Comparison of ENCODE assay signal across 1 cellular context in the genomic region with DNA sequence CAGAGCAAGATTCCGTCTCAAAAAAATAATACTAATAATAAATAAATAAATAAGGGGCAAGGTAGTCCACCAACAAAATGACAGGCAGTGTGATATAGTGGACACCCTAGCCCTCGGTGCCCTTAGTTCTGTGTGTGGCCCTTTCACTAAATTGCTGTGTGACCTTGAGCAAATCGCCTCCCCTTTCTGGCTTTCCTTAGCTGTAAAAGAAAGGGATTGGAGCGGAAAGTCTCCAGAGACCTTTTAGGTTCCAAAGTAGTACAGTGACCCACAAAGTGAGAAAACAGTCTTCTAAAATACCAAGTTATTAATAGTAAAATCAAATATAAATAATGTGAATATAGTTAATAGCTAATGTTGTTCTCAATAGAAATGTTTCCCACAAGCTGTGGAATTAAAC.
TF ChIP-seq lines count a peak whose summit lies in the region.

No MANE protein-coding gene starts in this region.

TF ChIP-seq in GM12878, 131 proteins besides CTCF, POLR2A, EP300 and RAD21:
- TF ChIP-seq, protein P1, sequence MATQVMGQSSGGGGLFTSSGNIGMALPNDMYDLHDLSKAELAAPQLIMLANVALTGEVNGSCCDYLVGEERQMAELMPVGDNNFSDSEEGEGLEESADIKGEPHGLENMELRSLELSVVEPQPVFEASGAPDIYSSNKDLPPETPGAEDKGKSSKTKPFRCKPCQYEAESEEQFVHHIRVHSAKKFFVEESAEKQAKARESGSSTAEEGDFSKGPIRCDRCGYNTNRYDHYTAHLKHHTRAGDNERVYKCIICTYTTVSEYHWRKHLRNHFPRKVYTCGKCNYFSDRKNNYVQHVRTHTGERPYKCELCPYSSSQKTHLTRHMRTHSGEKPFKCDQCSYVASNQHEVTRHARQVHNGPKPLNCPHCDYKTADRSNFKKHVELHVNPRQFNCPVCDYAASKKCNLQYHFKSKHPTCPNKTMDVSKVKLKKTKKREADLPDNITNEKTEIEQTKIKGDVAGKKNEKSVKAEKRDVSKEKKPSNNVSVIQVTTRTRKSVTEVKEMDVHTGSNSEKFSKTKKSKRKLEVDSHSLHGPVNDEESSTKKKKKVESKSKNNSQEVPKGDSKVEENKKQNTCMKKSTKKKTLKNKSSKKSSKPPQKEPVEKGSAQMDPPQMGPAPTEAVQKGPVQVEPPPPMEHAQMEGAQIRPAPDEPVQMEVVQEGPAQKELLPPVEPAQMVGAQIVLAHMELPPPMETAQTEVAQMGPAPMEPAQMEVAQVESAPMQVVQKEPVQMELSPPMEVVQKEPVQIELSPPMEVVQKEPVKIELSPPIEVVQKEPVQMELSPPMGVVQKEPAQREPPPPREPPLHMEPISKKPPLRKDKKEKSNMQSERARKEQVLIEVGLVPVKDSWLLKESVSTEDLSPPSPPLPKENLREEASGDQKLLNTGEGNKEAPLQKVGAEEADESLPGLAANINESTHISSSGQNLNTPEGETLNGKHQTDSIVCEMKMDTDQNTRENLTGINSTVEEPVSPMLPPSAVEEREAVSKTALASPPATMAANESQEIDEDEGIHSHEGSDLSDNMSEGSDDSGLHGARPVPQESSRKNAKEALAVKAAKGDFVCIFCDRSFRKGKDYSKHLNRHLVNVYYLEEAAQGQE (IDR thresholded peaks at IDR 0.05; ENCODE audit: low read depth, low read length) = no peak
- TF ChIP-seq, protein P2, sequence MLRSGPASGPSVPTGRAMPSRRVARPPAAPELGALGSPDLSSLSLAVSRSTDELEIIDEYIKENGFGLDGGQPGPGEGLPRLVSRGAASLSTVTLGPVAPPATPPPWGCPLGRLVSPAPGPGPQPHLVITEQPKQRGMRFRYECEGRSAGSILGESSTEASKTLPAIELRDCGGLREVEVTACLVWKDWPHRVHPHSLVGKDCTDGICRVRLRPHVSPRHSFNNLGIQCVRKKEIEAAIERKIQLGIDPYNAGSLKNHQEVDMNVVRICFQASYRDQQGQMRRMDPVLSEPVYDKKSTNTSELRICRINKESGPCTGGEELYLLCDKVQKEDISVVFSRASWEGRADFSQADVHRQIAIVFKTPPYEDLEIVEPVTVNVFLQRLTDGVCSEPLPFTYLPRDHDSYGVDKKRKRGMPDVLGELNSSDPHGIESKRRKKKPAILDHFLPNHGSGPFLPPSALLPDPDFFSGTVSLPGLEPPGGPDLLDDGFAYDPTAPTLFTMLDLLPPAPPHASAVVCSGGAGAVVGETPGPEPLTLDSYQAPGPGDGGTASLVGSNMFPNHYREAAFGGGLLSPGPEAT (IDR thresholded peaks at IDR 0.05; ENCODE audit: low read depth) = no peak
- no peak for TF ChIP-seq CHD2 (IDR thresholded peaks at IDR 0.05; ENCODE audit: borderline replicate concordance, low read depth, low read length)
- TF ChIP-seq IKZF1 (conservative IDR thresholded peaks at IDR 0.05) = no peak
- TF ChIP-seq, protein P3, sequence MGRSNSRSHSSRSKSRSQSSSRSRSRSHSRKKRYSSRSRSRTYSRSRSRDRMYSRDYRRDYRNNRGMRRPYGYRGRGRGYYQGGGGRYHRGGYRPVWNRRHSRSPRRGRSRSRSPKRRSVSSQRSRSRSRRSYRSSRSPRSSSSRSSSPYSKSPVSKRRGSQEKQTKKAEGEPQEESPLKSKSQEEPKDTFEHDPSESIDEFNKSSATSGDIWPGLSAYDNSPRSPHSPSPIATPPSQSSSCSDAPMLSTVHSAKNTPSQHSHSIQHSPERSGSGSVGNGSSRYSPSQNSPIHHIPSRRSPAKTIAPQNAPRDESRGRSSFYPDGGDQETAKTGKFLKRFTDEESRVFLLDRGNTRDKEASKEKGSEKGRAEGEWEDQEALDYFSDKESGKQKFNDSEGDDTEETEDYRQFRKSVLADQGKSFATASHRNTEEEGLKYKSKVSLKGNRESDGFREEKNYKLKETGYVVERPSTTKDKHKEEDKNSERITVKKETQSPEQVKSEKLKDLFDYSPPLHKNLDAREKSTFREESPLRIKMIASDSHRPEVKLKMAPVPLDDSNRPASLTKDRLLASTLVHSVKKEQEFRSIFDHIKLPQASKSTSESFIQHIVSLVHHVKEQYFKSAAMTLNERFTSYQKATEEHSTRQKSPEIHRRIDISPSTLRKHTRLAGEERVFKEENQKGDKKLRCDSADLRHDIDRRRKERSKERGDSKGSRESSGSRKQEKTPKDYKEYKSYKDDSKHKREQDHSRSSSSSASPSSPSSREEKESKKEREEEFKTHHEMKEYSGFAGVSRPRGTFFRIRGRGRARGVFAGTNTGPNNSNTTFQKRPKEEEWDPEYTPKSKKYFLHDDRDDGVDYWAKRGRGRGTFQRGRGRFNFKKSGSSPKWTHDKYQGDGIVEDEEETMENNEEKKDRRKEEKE (IDR thresholded peaks at IDR 0.05) = no peak
- no peak for TF ChIP-seq MEF2B (IDR thresholded peaks at IDR 0.05; ENCODE audit: partially characterized antibody, poor library complexity, severe bottlenecking)
- TF ChIP-seq HDAC6 (IDR thresholded peaks at IDR 0.05; ENCODE audit: unreplicated experiment) = no peak
- no peak for TF ChIP-seq TBL1XR1 (IDR thresholded peaks at IDR 0.05; ENCODE audit: low read depth, low read length)
- no peak for TF ChIP-seq SPI1 (IDR thresholded peaks at IDR 0.05; ENCODE audit: borderline replicate concordance, insufficient read depth, low read depth, low read length)
- no peak for TF ChIP-seq MYC (IDR thresholded peaks at IDR 0.05; ENCODE audit: insufficient read depth, insufficient read length, insufficient replicate concordance, low read length, severe bottlenecking)
- no peak for TF ChIP-seq SUZ12 (IDR thresholded peaks at IDR 0.05; ENCODE audit: unreplicated experiment)
- no peak for TF ChIP-seq BACH1 (IDR thresholded peaks at IDR 0.05; ENCODE audit: borderline replicate concordance)
- TF ChIP-seq YY1 (IDR thresholded peaks at IDR 0.05; ENCODE audit: low read depth, low read length) = no peak
- no peak for TF ChIP-seq MTA2 (IDR thresholded peaks at IDR 0.05; ENCODE audit: low read depth)
- TF ChIP-seq PAX8 (IDR thresholded peaks at IDR 0.05) = no peak
- TF ChIP-seq NRF1 (conservative IDR thresholded peaks at IDR 0.05; ENCODE audit: low read depth, low read length) = no peak
